8 cellular contexts compared by ENCODE assay signal in the genomic region with DNA sequence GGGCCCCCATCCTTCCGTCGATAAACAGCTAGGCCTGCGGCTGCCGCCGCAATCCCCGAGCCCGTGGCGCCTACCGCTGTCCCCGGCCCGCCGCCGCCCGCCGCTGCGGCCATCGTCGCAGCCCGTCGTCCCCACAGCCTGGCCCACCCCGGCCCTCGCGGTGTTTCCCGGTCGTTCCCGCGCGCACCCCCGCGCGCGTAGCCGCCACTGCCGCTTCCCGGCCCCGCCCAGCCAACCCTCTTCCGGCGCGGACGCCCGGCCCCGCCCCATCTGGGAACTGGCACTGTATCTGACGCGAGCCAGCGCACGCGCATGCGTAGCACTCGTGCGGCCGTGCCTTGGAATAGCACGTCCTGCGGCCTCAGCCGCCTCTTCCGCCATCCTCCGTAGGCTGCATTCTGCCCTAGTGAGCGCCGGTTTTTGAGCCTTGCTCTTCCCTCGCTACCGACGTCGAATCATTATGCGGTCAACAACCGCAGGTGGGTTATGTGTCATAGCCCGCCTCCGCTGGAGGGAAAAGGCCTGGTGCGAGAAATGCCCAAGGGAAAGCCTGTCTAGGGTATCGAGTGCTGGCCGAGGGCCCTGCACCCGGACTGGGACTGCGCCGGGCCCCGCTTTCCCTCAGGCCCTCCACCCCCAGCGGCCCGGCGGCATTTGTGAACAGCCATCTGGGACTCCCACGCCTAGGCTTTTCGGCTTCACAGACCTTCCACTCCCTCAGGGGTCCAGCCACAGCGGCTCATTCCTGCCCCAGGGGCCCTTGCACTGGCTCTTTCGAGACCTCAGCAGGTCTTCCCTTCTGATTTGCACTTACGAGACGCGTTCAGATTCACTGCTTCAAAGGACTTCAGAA. TPM values are rescaled to one million over a fixed set of nuclear protein-coding genes. Genes with fewer than 3 reads are reported as not detected.
DNase-seq lines count a peak whose midpoint lies in the region; TF ChIP-seq lines count a peak whose summit lies in the region.

Gene SMARCC1, minus strand, starts transcription at position 209 of the 853 bp plus-strand sequence. Its CDS starts 96 bp downstream, at position 113.

- peak; percentile 46 for TF ChIP-seq CTCF in neural cell (IDR thresholded peaks at IDR 0.05; ENCODE audit: poor library complexity, severe bottlenecking)
- TF ChIP-seq CTCF in stomach (IDR thresholded peaks at IDR 0.05) = no peak

- no peaks in the 10 kb centered on the region for H3K9me2 ChIP-seq in neural cell (ENCODE audit: insufficient read depth, low read length)

- H3K36me3 ChIP-seq in H7 (replicated peaks; ENCODE audit: control insufficient read depth, insufficient read depth, low read length) (no peaks in the 10 kb centered on the region; the same call in 1 of the 2 replicates), neural cell (ENCODE audit: insufficient read depth, low read length) (no peaks in the 10 kb centered on the region), stomach (no peaks in the 10 kb centered on the region)

- intact Hi-C loops in stomach (cut with DNase I; ENCODE audit: low total_unique reads) = no loop called here

- H3K9ac ChIP-seq in neural cell (ENCODE audit: low read length) = peak within 1 kb of the TSS; percentile 93

- peak within 1 kb of the TSS; percentile 85 for H2AFZ ChIP-seq in neural cell (ENCODE audit: low read depth, low read length)

- H3K27ac ChIP-seq in neural cell (ENCODE audit: low read length) (peak within 1 kb of the TSS; percentile 94), stomach (peak within 1 kb of the TSS; percentile 95 to 98 (median 98))

- no peaks in the 10 kb centered on the region for H3K9me3 ChIP-seq in neural cell (ENCODE audit: low read length)
- no peaks in the 10 kb centered on the region for H3K9me3 ChIP-seq in stomach

- peaks cover 27 to 52% (median 40%) of the 10 kb centered on the region in 4 donors for H3K4me1 ChIP-seq in stomach

- no peak for TF ChIP-seq RAD21 in neural cell (conservative IDR thresholded peaks at IDR 0.05)

- H3F3A ChIP-seq in neural cell (ENCODE audit: insufficient read depth, low read length, poor library complexity, severe bottlenecking) = peaks cover 10% of the 10 kb centered on the region

- H3K27me3 ChIP-seq in H7 (ENCODE audit: control insufficient read depth, insufficient read depth, low read length) (no peaks in the 10 kb centered on the region), neural cell (ENCODE audit: insufficient read depth, low read depth, low read length) (no peaks in the 10 kb centered on the region), stomach (no peaks in the 10 kb centered on the region)

- H3K4me3 ChIP-seq in H7 (ENCODE audit: insufficient read depth, low read depth, low read length) = peak within 1 kb of the TSS; percentile 94
- H3K4me3 ChIP-seq in neural cell (ENCODE audit: low read length) = peak within 1 kb of the TSS; percentile 77
- H3K4me3 ChIP-seq in stomach = peak within 1 kb of the TSS; percentile 80 to 99 (median 96)

- DNase-seq in ELR (ENCODE audit: low read depth) (peak; percentile 97), H7 (peak; percentile 99), M059J (ENCODE audit: low read depth) (peak; percentile 94), SHP77 (lab: John Stamatoyannopoulos, UW) (peak; percentile 98), fibroblast of the conjunctiva (ENCODE audit: low read depth) (peak; percentile 95), stomach (peak; percentile 99)
- peak; percentile 99 for DNase-seq in activated effector memory CD4-positive, alpha-beta T cell treated with anti-CD3 and anti-CD28 coated beads, Interleukin-2, amount 50 U/mL, for 16 hours

- peak within 1 kb of the TSS; percentile 92 for H3K4me2 ChIP-seq in neural cell (ENCODE audit: low read length)

- WGBS in stomach, 5 donors = 0 to 1% (median 0%) methylated on average over 25 to 83 of the region's 83 CpGs

- peak in 2 of 4 donors; percentile 43 to 92 for TF ChIP-seq POLR2A in stomach (IDR thresholded peaks at IDR 0.05)

- peaks cover 4% of the 10 kb centered on the region for H4K20me1 ChIP-seq in neural cell (ENCODE audit: insufficient read depth)

- peaks cover 41% of the 10 kb centered on the region for H3K79me2 ChIP-seq in neural cell (replicated peaks; ENCODE audit: insufficient read depth, low read length)

- TF ChIP-seq EP300 in neural cell (conservative IDR thresholded peaks at IDR 0.05; ENCODE audit: poor library complexity, severe bottlenecking) = peak; percentile 13
- no peak for TF ChIP-seq EP300 in stomach (IDR thresholded peaks at IDR 0.05)

TF ChIP-seq in neural cell, 6 proteins besides CTCF, POLR2A, EP300 and RAD21:
- TF ChIP-seq TAF1 (IDR thresholded peaks at IDR 0.05; ENCODE audit: low read depth) (peak; percentile 80), REST (IDR thresholded peaks at IDR 0.05; ENCODE audit: borderline replicate concordance) (peak; percentile 88), EZH2 (IDR thresholded peaks at IDR 0.05; ENCODE audit: borderline replicate concordance, insufficient read depth, low read length, poor library complexity, severe bottlenecking) (no peak), MXI1 (conservative IDR thresholded peaks at IDR 0.05; ENCODE audit: poor library complexity, severe bottlenecking) (peak; percentile 78), POLR2AphosphoS5 (IDR thresholded peaks at IDR 0.05) (peak; percentile 98), SMC3 (conservative IDR thresholded peaks at IDR 0.05; ENCODE audit: poor library complexity) (no peak)
TF ChIP-seq in neural cell: peak in this region for 4.

RNA-seq across cellular contexts. Expression of gene SMARCC1, which starts in this region (rescaled TPM):
- total RNA-seq in H7 (2014; rRNA removed; shearing (Covaris generic)) = 81.0 and 111 TPM in 2 replicates
- total RNA-seq in M059J (2014; rRNA removed; shearing (Covaris generic)) = 16.6 and 33.5 TPM in 2 replicates
- polyA plus RNA-seq in neural cell (29.4 and 31.9 TPM in 2 replicates), stomach (10 to 100 TPM in 2 of 3 donors, 1 to 10 TPM in 1; 8.6 to 18.0 (median 16.7) TPM)
- polyA minus RNA-seq in neural cell = 127 TPM in 2 replicates
- total RNA-seq in stomach = 10 to 100 TPM; 19.8 to 64.3 (median 50.4) TPM

Comparison
In these comparisons a context has a peak if more than half of its experiments do, and no peak if none do; other contexts are left out.
1. Peak in every context shown above with its lines: DNase-seq, H3K4me3 ChIP-seq and H3K27ac ChIP-seq.